28 cellular contexts compared by ENCODE assay signal in genomic region chr11:127451852-127452251, GRCh38.
DNase-seq lines count a peak whose midpoint lies in the region; ATAC-seq and TF ChIP-seq lines count a peak whose summit lies in the region.
"Had no signal": no experiment of that assay in that cellular context is flagged by ENCODE, and none has a peak within 500 bp of the region (broad histone marks: within the 10 kb centered on the region; RNA-seq: fewer than 3 reads in every experiment).

No MANE protein-coding gene starts in this region.

- in situ Hi-C loops in G401 (cut with HindIII; ENCODE audit: low sequenced_read_pairs) = no loop called here

- H3K27me3 ChIP-seq in right atrium auricular region = no peaks in the 10 kb centered on the region
- H3K27me3 ChIP-seq: BLaER1 treated with 17β-estradiol and CSF1 and Interleukin-3, amounts not matched to agents 10 nM and 100 nM had no signal

- H3K4me3 ChIP-seq in right atrium auricular region = no peak overlapping the region
- H3K4me3 ChIP-seq: BLaER1 treated with 17β-estradiol and CSF1 and Interleukin-3, amounts not matched to agents 10 nM and 100 nM; GM12878; thoracic aorta had no signal

- H3K9me3 ChIP-seq in right atrium auricular region = no peaks in the 10 kb centered on the region
- H3K9me3 ChIP-seq: Caco-2, thoracic aorta had no signal

- ATAC-seq in HG02588 (IDR thresholded peaks at IDR 0.05; ENCODE audit: unreplicated experiment) = no peak
- ATAC-seq: activated CD8-positive, alpha-beta memory T cell treated with anti-CD3 and anti-CD28 coated beads, Interleukin-2, amount 10 ng/mL, durations not matched to agents 7 days and 5 days; activated T-cell treated with anti-CD3 and anti-CD28 coated beads, Interleukin-2, amount 50 U/mL, for 72 hours; GM12878; stimulated activated effector memory CD8-positive, alpha-beta T cell treated with anti-CD3 and anti-CD28 coated beads, Interleukin-12 subunit alpha, Interleukin-12 subunit beta, amount 100 ng/mL, for 72 hours had no signal

- DNase-seq in G401 (ENCODE audit: low spot score) (peak; percentile 48), caudate nucleus (lab: John Stamatoyannopoulos, UW) (peak in 56 of 61 donors; percentile 2 to 94 (median 60)), right atrium auricular region (ENCODE audit: low spot score) (peak; percentile 65), pons (ENCODE audit: low spot score) (peak; percentile 82), DMS114 treated with DMSO at 0.1 percent for 48 hours (lab: John Stamatoyannopoulos, UW; ENCODE audit: unreplicated experiment) (no peak), NCI-H748 treated with DMSO at 0.1 percent for 48 hours (lab: John Stamatoyannopoulos, UW) (no peak)
- no peak for DNase-seq in stimulated activated CD4-positive, alpha-beta T cell treated with anti-CD3 and anti-CD28 coated beads, Interleukin-4, amount 100 ng/mL, for 24 hours
- DNase-seq: activated CD4-positive, alpha-beta T cell treated with anti-CD3 and anti-CD28 coated beads, Interleukin-2, amount 10 ng/mL, durations not matched to agents 7 days and 5 days; activated CD8-positive, alpha-beta memory T cell treated with anti-CD3 and anti-CD28 coated beads, Interleukin-2, amount 10 ng/mL, durations not matched to agents 7 days and 5 days; activated naive CD4-positive, alpha-beta T cell treated with anti-CD3 and anti-CD28 coated beads, Interleukin-2, amount 10 ng/mL, durations not matched to agents 7 days and 5 days; activated T-cell treated with anti-CD3 and anti-CD28 coated beads, Interleukin-2, amount 50 U/mL, for 72 hours; aorta; Caco-2; cerebellar nuclear complex; immature natural killer cell; Kasumi-1; MV-4-11; NCI-H187 treated with DMSO at 0.1 percent for 48 hours; nephron progenitor cell; small intestine; stimulated activated CD4-positive, alpha-beta T cell treated with anti-CD3 and anti-CD28 coated beads, Interleukin-2, amount 100 ng/mL, for 24 hours; T1000 had no signal

- H3K4me1 ChIP-seq in right atrium auricular region = peaks cover 0 to 8% of the 10 kb centered on the region in 2 donors
- H3K4me1 ChIP-seq: BLaER1 treated with 17β-estradiol and CSF1 and Interleukin-3, amounts not matched to agents 10 nM and 100 nM; Caco-2 had no signal

- H3K36me3 ChIP-seq in right atrium auricular region = no peaks in the 10 kb centered on the region
- H3K36me3 ChIP-seq: BLaER1 treated with 17β-estradiol and CSF1 and Interleukin-3, amounts not matched to agents 10 nM and 100 nM; thoracic aorta had no signal

- H3K27ac ChIP-seq in caudate nucleus (ENCODE audit: low read depth, low read length) (no peak overlapping the region), right atrium auricular region (no peak overlapping the region)
- H3K27ac ChIP-seq: BLaER1 treated with 17β-estradiol and CSF1 and Interleukin-3, amounts not matched to agents 10 nM and 100 nM; epithelial cell of prostate; thoracic aorta had no signal

- no peak for TF ChIP-seq CTCF in right atrium auricular region (IDR thresholded peaks at IDR 0.05)

Comparison
In these comparisons a context has a peak if more than half of its experiments do, and no peak if none do; other contexts are left out.
1. DNase-seq: peak in G401 (single experiment), caudate nucleus (56 of 61), right atrium auricular region (single experiment) and pons (single experiment); none in DMS114 treated with DMSO at 0.1 percent for 48 hours (single experiment), NCI-H748 treated with DMSO at 0.1 percent for 48 hours (single experiment) and stimulated activated CD4-positive, alpha-beta T cell treated with anti-CD3 and anti-CD28 coated beads, Interleukin-4, amount 100 ng/mL, for 24 hours (single experiment).